Comparison of ENCODE assay signal across 8 cellular contexts in genomic region chr4:3785292-3785565, GRCh38. TPM values are rescaled to one million over a fixed set of nuclear protein-coding genes. Genes with fewer than 3 reads are reported as not detected.
"Had no signal": no experiment of that assay in that cellular context is flagged by ENCODE, and none has a peak within 500 bp of the region (broad histone marks: within the 10 kb centered on the region; RNA-seq: fewer than 3 reads in every experiment).

No MANE protein-coding gene starts in this region.

- H3K9ac ChIP-seq: GM23248 had no signal

- H3K27ac ChIP-seq: GM23248 had no signal

- DNase-seq: GM23248, GOT3, H9, HCEC 1CT, KBM-7 had no signal

- H3K4me3 ChIP-seq: GM23248 had no signal

- FAIRE-seq: H54, HTR-8/SVneo had no signal

- H2AFZ ChIP-seq: GM23248 had no signal

RNA-seq across cellular contexts. Expression of gene ADRA2C, which starts 19.0 kb away (rescaled TPM):
- polyA plus RNA-seq: IgD-negative memory B cell had no signal
